Comparison of ENCODE assay signal across 10 cellular contexts in genomic region chr2:54394392-54394791, GRCh38.
DNase-seq lines count a peak whose midpoint lies in the region; ATAC-seq and TF ChIP-seq lines count a peak whose summit lies in the region.
"Had no signal": no experiment of that assay in that cellular context is flagged by ENCODE, and none has a peak within 500 bp of the region (broad histone marks: within the 10 kb centered on the region; RNA-seq: fewer than 3 reads in every experiment).

No MANE protein-coding gene starts in this region.

- H3K4me3 Mint-ChIP-seq in CD4-positive, alpha-beta T cell, result peak overlapping the region; percentile 63
- no peak overlapping the region for H3K4me3 Mint-ChIP-seq in activated naive CD8-positive, alpha-beta T cell treated with anti-CD3 and anti-CD28 coated beads, Interleukin-2, amount 50 U/mL, for 24 hours
- no peak overlapping the region for H3K4me3 Mint-ChIP-seq in MCF 10A (ENCODE audit: unreplicated experiment)

- intact Hi-C loops in CD4-positive, alpha-beta T cell (cut with DNase I, micrococcal nuclease), result no loop called here
- intact Hi-C loops in A673 (cut with micrococcal nuclease; ENCODE audit: unreplicated experiment), result no loop called here
- intact Hi-C loops in MCF 10A (cut with micrococcal nuclease), result no loop called here

- H3K4me1 ChIP-seq in A673 (ENCODE audit: insufficient read depth, low read length, poor library complexity, severe bottlenecking), result peaks cover 4% of the 10 kb centered on the region

- H3K27me3 Mint-ChIP-seq in CD4-positive, alpha-beta T cell, result no peaks in the 10 kb centered on the region
- H3K27me3 Mint-ChIP-seq in activated naive CD8-positive, alpha-beta T cell treated with anti-CD3 and anti-CD28 coated beads, Interleukin-2, amount 50 U/mL, for 24 hours, result no peaks in the 10 kb centered on the region
- H3K27me3 Mint-ChIP-seq in MCF 10A (ENCODE audit: insufficient read depth, unreplicated experiment), result no peaks in the 10 kb centered on the region

- H3K27ac Mint-ChIP-seq in CD4-positive, alpha-beta T cell, result peak overlapping the region; percentile 79
- H3K27ac Mint-ChIP-seq in activated naive CD8-positive, alpha-beta T cell treated with anti-CD3 and anti-CD28 coated beads, Interleukin-2, amount 50 U/mL, for 24 hours, result peak overlapping the region; percentile 8
- H3K27ac Mint-ChIP-seq in MCF 10A (ENCODE audit: low read depth, unreplicated experiment), result no peak overlapping the region

- H3K36me3 Mint-ChIP-seq in CD4-positive, alpha-beta T cell (ENCODE audit: low read depth), result no peaks in the 10 kb centered on the region
- H3K36me3 Mint-ChIP-seq in activated naive CD8-positive, alpha-beta T cell treated with anti-CD3 and anti-CD28 coated beads, Interleukin-2, amount 50 U/mL, for 24 hours (ENCODE audit: low read depth), result no peaks in the 10 kb centered on the region
- H3K36me3 Mint-ChIP-seq in MCF 10A (ENCODE audit: insufficient read depth, unreplicated experiment), result no peaks in the 10 kb centered on the region

- no peak for DNase-seq in CD4-positive, alpha-beta T cell
- no peak for DNase-seq in activated naive CD8-positive, alpha-beta T cell treated with anti-CD3 and anti-CD28 coated beads, Interleukin-2, amount 50 U/mL, for 24 hours
- DNase-seq in A673 (ENCODE audit: low spot score) (no peak), DMS79 treated with DMSO at 0.1 percent for 48 hours (lab: John Stamatoyannopoulos, UW) (no peak), MCF 10A (ENCODE audit: unreplicated experiment) (no peak)
- DNase-seq: EL, mucosa of descending colon had no signal

- H3K4me1 Mint-ChIP-seq in CD4-positive, alpha-beta T cell (ENCODE audit: low read depth), result peaks cover 9% of the 10 kb centered on the region
- H3K4me1 Mint-ChIP-seq in activated naive CD8-positive, alpha-beta T cell treated with anti-CD3 and anti-CD28 coated beads, Interleukin-2, amount 50 U/mL, for 24 hours, result peaks cover 10% of the 10 kb centered on the region
- H3K4me1 Mint-ChIP-seq in MCF 10A (ENCODE audit: insufficient read depth, unreplicated experiment), result peaks cover 6% of the 10 kb centered on the region

- no peak overlapping the region for H3K4me3 ChIP-seq in A673 (ENCODE audit: low read depth, low read length, poor library complexity, severe bottlenecking)
- H3K4me3 ChIP-seq: mucosa of descending colon had no signal

- ATAC-seq in CD4-positive, alpha-beta T cell (ENCODE audit: poor library complexity), result peak; percentile 62
- peak; percentile 59 for ATAC-seq in GM19328 (IDR thresholded peaks at IDR 0.05; ENCODE audit: unreplicated experiment)
- peak; percentile 77 for ATAC-seq in HG03280 (IDR thresholded peaks at IDR 0.05; ENCODE audit: unreplicated experiment)
- peak; percentile 36 for ATAC-seq in activated naive CD8-positive, alpha-beta T cell treated with anti-CD3 and anti-CD28 coated beads, Interleukin-2, amount 50 U/mL, for 24 hours
- no peak for ATAC-seq in GM19455 (IDR thresholded peaks at IDR 0.05; ENCODE audit: unreplicated experiment)
- ATAC-seq: mucosa of descending colon had no signal

- no peaks in the 10 kb centered on the region for H3K9me3 ChIP-seq in CD4-positive, alpha-beta T cell (ENCODE audit: control insufficient read depth, low read length)
- H3K9me3 ChIP-seq in A673 (ENCODE audit: low read depth, low read length, poor library complexity, severe bottlenecking), result no peaks in the 10 kb centered on the region
- H3K9me3 ChIP-seq: mucosa of descending colon had no signal

- no peaks in the 10 kb centered on the region for H3K9me3 Mint-ChIP-seq in CD4-positive, alpha-beta T cell
- H3K9me3 Mint-ChIP-seq in activated naive CD8-positive, alpha-beta T cell treated with anti-CD3 and anti-CD28 coated beads, Interleukin-2, amount 50 U/mL, for 24 hours, result no peaks in the 10 kb centered on the region
- H3K9me3 Mint-ChIP-seq in MCF 10A (ENCODE audit: unreplicated experiment), result no peaks in the 10 kb centered on the region

- TF ChIP-seq CTCF in CD4-positive, alpha-beta T cell (IDR thresholded peaks at IDR 0.05), result no peak
- TF ChIP-seq CTCF in A673 (conservative IDR thresholded peaks at IDR 0.05; ENCODE audit: low read depth, low read length) (no peak), MCF 10A (IDR thresholded peaks at IDR 0.05; ENCODE audit: unreplicated experiment) (no peak)

- H3K36me3 ChIP-seq in A673 (ENCODE audit: insufficient read depth, low read length, poor library complexity, severe bottlenecking), result no peaks in the 10 kb centered on the region

- POLR2A ChIA-PET in CD4-positive, alpha-beta T cell (lab: Charles Lee), result no interaction called here
- POLR2A ChIA-PET in A673 (lab: Charles Lee; ENCODE audit: low non-redundant PET) (no interaction called here), MCF 10A (lab: Yijun Ruan, JAX) (no interaction called here)

- H3K27ac ChIP-seq in CD4-positive, alpha-beta T cell (ENCODE audit: low read depth, low read length), result no peak overlapping the region
- no peak overlapping the region for H3K27ac ChIP-seq in A673 (ENCODE audit: low read depth, low read length, poor library complexity, severe bottlenecking)

- no TSS peak for BruUV-seq in A673 (replicated peaks; lab: Mats Ljungman, UMichigan)
- no TSS peak for BruUV-seq in MCF 10A (replicated peaks; lab: Mats Ljungman, UMichigan)

- CTCF ChIA-PET in CD4-positive, alpha-beta T cell (lab: Charles Lee), result no interaction called here
- CTCF ChIA-PET in A673 (lab: Charles Lee) (no interaction called here), MCF 10A (lab: Yijun Ruan, JAX) (no interaction called here)

- no peaks in the 10 kb centered on the region for H3K27me3 ChIP-seq in CD4-positive, alpha-beta T cell (ENCODE audit: control insufficient read depth, insufficient read depth, low read length)
- no peaks in the 10 kb centered on the region for H3K27me3 ChIP-seq in A673 (replicated peaks; ENCODE audit: insufficient read depth, low read depth, low read length, poor library complexity)
